2 cellular contexts compared by ENCODE assay signal in the genomic region with DNA sequence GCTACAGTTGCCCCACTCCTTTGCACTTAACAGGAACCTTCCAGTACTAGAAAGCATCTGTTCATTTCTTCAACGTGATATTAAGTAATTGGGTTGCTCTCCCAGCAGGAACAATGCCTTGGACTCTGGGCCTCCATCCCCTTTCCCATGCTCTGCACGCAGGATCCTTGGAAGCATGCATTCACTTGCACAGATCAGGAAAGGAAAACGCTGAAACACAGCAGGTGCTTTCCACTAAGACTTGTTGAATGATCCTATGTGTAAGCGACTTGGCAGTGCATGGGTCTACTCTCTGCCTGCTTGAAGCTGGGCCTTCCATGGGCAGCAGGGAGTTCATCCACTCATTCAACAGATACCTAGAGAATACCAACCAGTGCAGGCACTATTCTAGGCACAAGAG.
TF ChIP-seq lines count a peak whose summit lies in the region.

No MANE protein-coding gene starts in this region.

TF ChIP-seq in SK-N-SH, 30 proteins besides CTCF, POLR2A, EP300 and RAD21 (continued from another document):
- TF ChIP-seq, protein P1, sequence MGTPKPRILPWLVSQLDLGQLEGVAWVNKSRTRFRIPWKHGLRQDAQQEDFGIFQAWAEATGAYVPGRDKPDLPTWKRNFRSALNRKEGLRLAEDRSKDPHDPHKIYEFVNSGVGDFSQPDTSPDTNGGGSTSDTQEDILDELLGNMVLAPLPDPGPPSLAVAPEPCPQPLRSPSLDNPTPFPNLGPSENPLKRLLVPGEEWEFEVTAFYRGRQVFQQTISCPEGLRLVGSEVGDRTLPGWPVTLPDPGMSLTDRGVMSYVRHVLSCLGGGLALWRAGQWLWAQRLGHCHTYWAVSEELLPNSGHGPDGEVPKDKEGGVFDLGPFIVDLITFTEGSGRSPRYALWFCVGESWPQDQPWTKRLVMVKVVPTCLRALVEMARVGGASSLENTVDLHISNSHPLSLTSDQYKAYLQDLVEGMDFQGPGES (IDR thresholded peaks at IDR 0.05; ENCODE audit: low read depth, low read length) = no peak
- TF ChIP-seq MXI1 (IDR thresholded peaks at IDR 0.05; ENCODE audit: low read depth, low read length) = no peak
- no peak for TF ChIP-seq RXRA (IDR thresholded peaks at IDR 0.05; ENCODE audit: borderline replicate concordance, low read depth)
- TF ChIP-seq POLR2AphosphoS5 (IDR thresholded peaks at IDR 0.05; ENCODE audit: low read depth, low read length) = no peak
- no peak for TF ChIP-seq NRF1 (IDR thresholded peaks at IDR 0.05; ENCODE audit: low read depth, low read length)
- no peak for TF ChIP-seq RFX5 (IDR thresholded peaks at IDR 0.05; ENCODE audit: low read length)
- no peak for TF ChIP-seq FOSL2 (IDR thresholded peaks at IDR 0.05; ENCODE audit: borderline replicate concordance, low read depth)
- no peak for TF ChIP-seq FOXM1 (IDR thresholded peaks at IDR 0.05; ENCODE audit: low read depth)
- TF ChIP-seq MEF2A (IDR thresholded peaks at IDR 0.05; ENCODE audit: borderline replicate concordance, low read depth) = no peak
- TF ChIP-seq, protein P2, sequence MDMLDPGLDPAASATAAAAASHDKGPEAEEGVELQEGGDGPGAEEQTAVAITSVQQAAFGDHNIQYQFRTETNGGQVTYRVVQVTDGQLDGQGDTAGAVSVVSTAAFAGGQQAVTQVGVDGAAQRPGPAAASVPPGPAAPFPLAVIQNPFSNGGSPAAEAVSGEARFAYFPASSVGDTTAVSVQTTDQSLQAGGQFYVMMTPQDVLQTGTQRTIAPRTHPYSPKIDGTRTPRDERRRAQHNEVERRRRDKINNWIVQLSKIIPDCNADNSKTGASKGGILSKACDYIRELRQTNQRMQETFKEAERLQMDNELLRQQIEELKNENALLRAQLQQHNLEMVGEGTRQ (IDR thresholded peaks at IDR 0.05; ENCODE audit: borderline replicate concordance, low read depth, low read length) = no peak
- TF ChIP-seq JUND (IDR thresholded peaks at IDR 0.05) = no peak

TF ChIP-seq in SK-N-SH treated with all-trans-retinoic acid at 6 μM for 48 hours, 23 proteins besides CTCF, POLR2A, EP300 and RAD21 (continued from another document):
- TF ChIP-seq, protein P3, sequence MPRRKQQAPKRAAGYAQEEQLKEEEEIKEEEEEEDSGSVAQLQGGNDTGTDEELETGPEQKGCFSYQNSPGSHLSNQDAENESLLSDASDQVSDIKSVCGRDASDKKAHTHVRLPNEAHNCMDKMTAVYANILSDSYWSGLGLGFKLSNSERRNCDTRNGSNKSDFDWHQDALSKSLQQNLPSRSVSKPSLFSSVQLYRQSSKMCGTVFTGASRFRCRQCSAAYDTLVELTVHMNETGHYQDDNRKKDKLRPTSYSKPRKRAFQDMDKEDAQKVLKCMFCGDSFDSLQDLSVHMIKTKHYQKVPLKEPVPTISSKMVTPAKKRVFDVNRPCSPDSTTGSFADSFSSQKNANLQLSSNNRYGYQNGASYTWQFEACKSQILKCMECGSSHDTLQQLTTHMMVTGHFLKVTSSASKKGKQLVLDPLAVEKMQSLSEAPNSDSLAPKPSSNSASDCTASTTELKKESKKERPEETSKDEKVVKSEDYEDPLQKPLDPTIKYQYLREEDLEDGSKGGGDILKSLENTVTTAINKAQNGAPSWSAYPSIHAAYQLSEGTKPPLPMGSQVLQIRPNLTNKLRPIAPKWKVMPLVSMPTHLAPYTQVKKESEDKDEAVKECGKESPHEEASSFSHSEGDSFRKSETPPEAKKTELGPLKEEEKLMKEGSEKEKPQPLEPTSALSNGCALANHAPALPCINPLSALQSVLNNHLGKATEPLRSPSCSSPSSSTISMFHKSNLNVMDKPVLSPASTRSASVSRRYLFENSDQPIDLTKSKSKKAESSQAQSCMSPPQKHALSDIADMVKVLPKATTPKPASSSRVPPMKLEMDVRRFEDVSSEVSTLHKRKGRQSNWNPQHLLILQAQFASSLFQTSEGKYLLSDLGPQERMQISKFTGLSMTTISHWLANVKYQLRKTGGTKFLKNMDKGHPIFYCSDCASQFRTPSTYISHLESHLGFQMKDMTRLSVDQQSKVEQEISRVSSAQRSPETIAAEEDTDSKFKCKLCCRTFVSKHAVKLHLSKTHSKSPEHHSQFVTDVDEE (CRISPR knock-in tag; IDR thresholded peaks at IDR 0.05) = no peak
- TF ChIP-seq ZC3H10 (CRISPR knock-in tag; IDR thresholded peaks at IDR 0.05) = no peak
